11 cellular contexts compared by ENCODE assay signal in genomic region chr12:12240671-12241345, GRCh38. TPM values are rescaled to one million over a fixed set of nuclear protein-coding genes. Genes with fewer than 3 reads are reported as not detected.
DNase-seq lines count a peak whose midpoint lies in the region; ATAC-seq and TF ChIP-seq lines count a peak whose summit lies in the region.
"Had no signal": no experiment of that assay in that cellular context is flagged by ENCODE, and none has a peak within 500 bp of the region (broad histone marks: within the 10 kb centered on the region; RNA-seq: fewer than 3 reads in every experiment).

No MANE protein-coding gene starts in this region.

- peak overlapping the region; percentile 90 to 95 (median 93) for H3K27ac Mint-ChIP-seq in brain
- H3K27ac Mint-ChIP-seq: HFFc6 had no signal

- H3K27ac ChIP-seq in substantia nigra (ENCODE audit: low read depth, low read length, poor library complexity, severe bottlenecking): peak overlapping the region; percentile 24

- peaks cover 78% of the 10 kb centered on the region for H3K4me1 Mint-ChIP-seq in brain

- peaks cover 22 to 41% (median 37%) of the 10 kb centered on the region in 5 experiments for H3K9me3 Mint-ChIP-seq in brain
- H3K9me3 Mint-ChIP-seq: HFFc6 had no signal

- TF ChIP-seq CTCF in brain (conservative IDR thresholded peaks at IDR 0.05): no peak

- peak overlapping the region; percentile 66 to 84 (median 79) for H3K4me3 Mint-ChIP-seq in brain
- H3K4me3 Mint-ChIP-seq: HFFc6 had no signal

- DNase-seq in NCI-H2107 treated with DMSO at 0.1 percent for 48 hours (lab: John Stamatoyannopoulos, UW; ENCODE audit: unreplicated experiment) (peak; percentile 90), NCI-H2107 (lab: John Stamatoyannopoulos, UW) (no peak), islet precursor cell (peak; percentile 62), substantia nigra (lab: John Stamatoyannopoulos, UW) (peak in 17 of 49 donors; percentile 1 to 74 (median 11)), NCI-H1694 (lab: John Stamatoyannopoulos, UW) (no peak)
- DNase-seq: activated CD4-positive, CD25-positive, alpha-beta regulatory T cell; HFFc6; kidney had no signal

- no peaks in the 10 kb centered on the region for H3K27me3 Mint-ChIP-seq in brain

- H3K36me3 Mint-ChIP-seq in brain: peaks cover 69% of the 10 kb centered on the region

- ATAC-seq in GM19023 (IDR thresholded peaks at IDR 0.05; ENCODE audit: unreplicated experiment) (no peak), GM18907 (IDR thresholded peaks at IDR 0.05; ENCODE audit: unreplicated experiment) (no peak)

RNA-seq across cellular contexts. Expression of gene LRP6, which starts 26.0 kb away (rescaled TPM):
- polyA plus RNA-seq in brain (ENCODE audit: insufficient read depth, low read depth, low replicate concordance): 6.2 TPM

Comparison
In these comparisons a context has a peak if more than half of its experiments do, and no peak if none do; other contexts are left out.
1. DNase-seq: peak in NCI-H2107 treated with DMSO at 0.1 percent for 48 hours (single experiment) and islet precursor cell (single experiment); none in NCI-H2107 (single experiment) and NCI-H1694 (single experiment).